Comparison of ENCODE assay signal across 12 cellular contexts in the genomic region with DNA sequence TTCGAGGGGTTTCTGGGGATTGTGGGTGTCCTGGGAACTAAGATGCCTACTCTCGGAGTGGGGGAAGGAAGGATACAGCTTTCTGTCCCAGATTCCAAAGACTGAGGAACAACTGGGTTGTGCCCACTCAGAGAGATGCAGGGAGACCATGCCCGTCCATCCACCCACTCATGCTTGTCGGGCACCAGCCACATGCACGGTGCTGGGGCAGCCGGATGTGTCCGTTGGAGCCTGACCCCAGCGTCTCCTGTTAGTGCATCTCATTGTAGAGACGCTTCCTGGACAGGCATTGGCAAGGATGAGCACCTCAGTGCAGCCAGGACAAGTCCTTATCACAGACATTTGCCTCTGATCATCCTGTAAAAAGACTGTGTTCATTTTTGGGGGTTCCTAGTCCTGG.
"Had no signal": no experiment of that assay in that cellular context is flagged by ENCODE, and none has a peak within 500 bp of the region (broad histone marks: within the 10 kb centered on the region; RNA-seq: fewer than 3 reads in every experiment).

No MANE protein-coding gene starts in this region.

- H2AFZ ChIP-seq: parathyroid adenoma had no signal

- DNase-seq: activated CD4-positive, alpha-beta T cell treated with anti-CD3 and anti-CD28 coated beads, Interleukin-2, amount 10 ng/mL, durations not matched to agents 24 days and 14 days; activated naive CD8-positive, alpha-beta T cell treated with anti-CD3 and anti-CD28 coated beads, Interleukin-2, amount 10 ng/mL, durations not matched to agents 7 days and 5 days; effector CD4-positive, alpha-beta T cell; foreskin melanocyte; mesenchymal stem cell; T1000 had no signal

- H3K4me1 ChIP-seq: breast epithelium, parathyroid adenoma, transverse colon had no signal

- H3K79me2 ChIP-seq: parathyroid adenoma had no signal

- H3K27ac ChIP-seq: breast epithelium, parathyroid adenoma, transverse colon had no signal

- H3K4me3 ChIP-seq: breast epithelium, smooth muscle cell, transverse colon had no signal

- H3K9me3 ChIP-seq: breast epithelium, transverse colon had no signal

- H3K4me2 ChIP-seq: smooth muscle cell had no signal

- ATAC-seq: stimulated activated effector memory CD8-positive, alpha-beta T cell treated with anti-CD3 and anti-CD28 coated beads, Interleukin-12 subunit alpha, Interleukin-12 subunit beta, amount 100 ng/mL, for 72 hours; T-cell had no signal

- H3K36me3 ChIP-seq: breast epithelium, transverse colon had no signal

- H3K9ac ChIP-seq: parathyroid adenoma had no signal
